Comparison of ENCODE assay signal across 1 cellular context in genomic region chr19:48752511-48753365, GRCh38.
TF ChIP-seq lines count a peak whose summit lies in the region.

Gene FUT1, minus strand, starts transcription at chr19:48752641. Its CDS starts 1,360 bp downstream, at chr19:48751281.

TF ChIP-seq in WTC11, 78 proteins besides CTCF, POLR2A, EP300 and RAD21 (continued from another document and continues in another):
- TF ChIP-seq, protein P1, sequence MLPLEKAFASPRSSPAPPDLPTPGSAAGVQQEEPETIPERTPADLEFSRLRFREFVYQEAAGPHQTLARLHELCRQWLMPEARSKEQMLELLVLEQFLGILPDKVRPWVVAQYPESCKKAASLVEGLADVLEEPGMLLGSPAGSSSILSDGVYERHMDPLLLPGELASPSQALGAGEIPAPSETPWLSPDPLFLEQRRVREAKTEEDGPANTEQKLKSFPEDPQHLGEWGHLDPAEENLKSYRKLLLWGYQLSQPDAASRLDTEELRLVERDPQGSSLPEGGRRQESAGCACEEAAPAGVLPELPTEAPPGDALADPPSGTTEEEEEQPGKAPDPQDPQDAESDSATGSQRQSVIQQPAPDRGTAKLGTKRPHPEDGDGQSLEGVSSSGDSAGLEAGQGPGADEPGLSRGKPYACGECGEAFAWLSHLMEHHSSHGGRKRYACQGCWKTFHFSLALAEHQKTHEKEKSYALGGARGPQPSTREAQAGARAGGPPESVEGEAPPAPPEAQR (CRISPR knock-in tag; IDR thresholded peaks at IDR 0.05): no peak
- no peak for TF ChIP-seq ZNF416 (CRISPR knock-in tag; IDR thresholded peaks at IDR 0.05)
- TF ChIP-seq, protein P2, sequence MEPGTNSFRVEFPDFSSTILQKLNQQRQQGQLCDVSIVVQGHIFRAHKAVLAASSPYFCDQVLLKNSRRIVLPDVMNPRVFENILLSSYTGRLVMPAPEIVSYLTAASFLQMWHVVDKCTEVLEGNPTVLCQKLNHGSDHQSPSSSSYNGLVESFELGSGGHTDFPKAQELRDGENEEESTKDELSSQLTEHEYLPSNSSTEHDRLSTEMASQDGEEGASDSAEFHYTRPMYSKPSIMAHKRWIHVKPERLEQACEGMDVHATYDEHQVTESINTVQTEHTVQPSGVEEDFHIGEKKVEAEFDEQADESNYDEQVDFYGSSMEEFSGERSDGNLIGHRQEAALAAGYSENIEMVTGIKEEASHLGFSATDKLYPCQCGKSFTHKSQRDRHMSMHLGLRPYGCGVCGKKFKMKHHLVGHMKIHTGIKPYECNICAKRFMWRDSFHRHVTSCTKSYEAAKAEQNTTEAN (CRISPR knock-in tag; IDR thresholded peaks at IDR 0.05): no peak; the same call in 1 of the 2 replicates
- TF ChIP-seq KAT7 (CRISPR knock-in tag; IDR thresholded peaks at IDR 0.05; ENCODE audit: borderline replicate concordance): no peak
- no peak for TF ChIP-seq EMX1 (CRISPR knock-in tag; IDR thresholded peaks at IDR 0.05)
- TF ChIP-seq NFYB (CRISPR knock-in tag; conservative IDR thresholded peaks at IDR 0.05; ENCODE audit: low read depth): no peak
- TF ChIP-seq SMAD4 (CRISPR knock-in tag; IDR thresholded peaks at IDR 0.05): no peak; the same call in 1 of the 2 replicates
- no peak for TF ChIP-seq ZNF425 (CRISPR knock-in tag; conservative IDR thresholded peaks at IDR 0.05)
- TF ChIP-seq HMGXB4 (CRISPR knock-in tag; IDR thresholded peaks at IDR 0.05): peak; percentile 80
- TF ChIP-seq USF2 (CRISPR knock-in tag; IDR thresholded peaks at IDR 0.05): peak; percentile 66
- no peak for TF ChIP-seq JAZF1 (CRISPR knock-in tag; IDR thresholded peaks at IDR 0.05)
- TF ChIP-seq, protein P3, sequence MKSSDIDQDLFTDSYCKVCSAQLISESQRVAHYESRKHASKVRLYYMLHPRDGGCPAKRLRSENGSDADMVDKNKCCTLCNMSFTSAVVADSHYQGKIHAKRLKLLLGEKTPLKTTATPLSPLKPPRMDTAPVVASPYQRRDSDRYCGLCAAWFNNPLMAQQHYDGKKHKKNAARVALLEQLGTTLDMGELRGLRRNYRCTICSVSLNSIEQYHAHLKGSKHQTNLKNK (CRISPR knock-in tag; IDR thresholded peaks at IDR 0.05): no peak; the same call in 1 of the 2 replicates
- no peak for TF ChIP-seq E2F1 (CRISPR knock-in tag; IDR thresholded peaks at IDR 0.05)
- TF ChIP-seq, protein P4, sequence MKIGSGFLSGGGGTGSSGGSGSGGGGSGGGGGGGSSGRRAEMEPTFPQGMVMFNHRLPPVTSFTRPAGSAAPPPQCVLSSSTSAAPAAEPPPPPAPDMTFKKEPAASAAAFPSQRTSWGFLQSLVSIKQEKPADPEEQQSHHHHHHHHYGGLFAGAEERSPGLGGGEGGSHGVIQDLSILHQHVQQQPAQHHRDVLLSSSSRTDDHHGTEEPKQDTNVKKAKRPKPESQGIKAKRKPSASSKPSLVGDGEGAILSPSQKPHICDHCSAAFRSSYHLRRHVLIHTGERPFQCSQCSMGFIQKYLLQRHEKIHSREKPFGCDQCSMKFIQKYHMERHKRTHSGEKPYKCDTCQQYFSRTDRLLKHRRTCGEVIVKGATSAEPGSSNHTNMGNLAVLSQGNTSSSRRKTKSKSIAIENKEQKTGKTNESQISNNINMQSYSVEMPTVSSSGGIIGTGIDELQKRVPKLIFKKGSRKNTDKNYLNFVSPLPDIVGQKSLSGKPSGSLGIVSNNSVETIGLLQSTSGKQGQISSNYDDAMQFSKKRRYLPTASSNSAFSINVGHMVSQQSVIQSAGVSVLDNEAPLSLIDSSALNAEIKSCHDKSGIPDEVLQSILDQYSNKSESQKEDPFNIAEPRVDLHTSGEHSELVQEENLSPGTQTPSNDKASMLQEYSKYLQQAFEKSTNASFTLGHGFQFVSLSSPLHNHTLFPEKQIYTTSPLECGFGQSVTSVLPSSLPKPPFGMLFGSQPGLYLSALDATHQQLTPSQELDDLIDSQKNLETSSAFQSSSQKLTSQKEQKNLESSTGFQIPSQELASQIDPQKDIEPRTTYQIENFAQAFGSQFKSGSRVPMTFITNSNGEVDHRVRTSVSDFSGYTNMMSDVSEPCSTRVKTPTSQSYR (CRISPR knock-in tag; IDR thresholded peaks at IDR 0.05): no peak
- peak; percentile 96 for TF ChIP-seq CBFB (CRISPR knock-in tag; IDR thresholded peaks at IDR 0.05; ENCODE audit: low read depth)
- no peak for TF ChIP-seq ATF6 (CRISPR knock-in tag; IDR thresholded peaks at IDR 0.05)
- TF ChIP-seq NR3C1 (CRISPR knock-in tag; conservative IDR thresholded peaks at IDR 0.05; ENCODE audit: low read depth): 0 out of 2 replicates have a peak, but pooled peaks have one; percentile 61
- TF ChIP-seq, protein P5, sequence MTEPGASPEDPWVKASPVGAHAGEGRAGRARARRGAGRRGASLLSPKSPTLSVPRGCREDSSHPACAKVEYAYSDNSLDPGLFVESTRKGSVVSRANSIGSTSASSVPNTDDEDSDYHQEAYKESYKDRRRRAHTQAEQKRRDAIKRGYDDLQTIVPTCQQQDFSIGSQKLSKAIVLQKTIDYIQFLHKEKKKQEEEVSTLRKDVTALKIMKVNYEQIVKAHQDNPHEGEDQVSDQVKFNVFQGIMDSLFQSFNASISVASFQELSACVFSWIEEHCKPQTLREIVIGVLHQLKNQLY (CRISPR knock-in tag; IDR thresholded peaks at IDR 0.05): 0 out of 2 replicates have a peak, but pooled peaks have one; percentile 64
- TF ChIP-seq TEAD4 (CRISPR knock-in tag; IDR thresholded peaks at IDR 0.05): no peak; the same call in 1 of the 2 replicates
- TF ChIP-seq PRDM15 (CRISPR knock-in tag; IDR thresholded peaks at IDR 0.05): peak; percentile 100
- TF ChIP-seq MYBL2 (CRISPR knock-in tag; IDR thresholded peaks at IDR 0.05): peak; percentile 56; the same call in 1 of the 2 replicates
- TF ChIP-seq, protein P6, sequence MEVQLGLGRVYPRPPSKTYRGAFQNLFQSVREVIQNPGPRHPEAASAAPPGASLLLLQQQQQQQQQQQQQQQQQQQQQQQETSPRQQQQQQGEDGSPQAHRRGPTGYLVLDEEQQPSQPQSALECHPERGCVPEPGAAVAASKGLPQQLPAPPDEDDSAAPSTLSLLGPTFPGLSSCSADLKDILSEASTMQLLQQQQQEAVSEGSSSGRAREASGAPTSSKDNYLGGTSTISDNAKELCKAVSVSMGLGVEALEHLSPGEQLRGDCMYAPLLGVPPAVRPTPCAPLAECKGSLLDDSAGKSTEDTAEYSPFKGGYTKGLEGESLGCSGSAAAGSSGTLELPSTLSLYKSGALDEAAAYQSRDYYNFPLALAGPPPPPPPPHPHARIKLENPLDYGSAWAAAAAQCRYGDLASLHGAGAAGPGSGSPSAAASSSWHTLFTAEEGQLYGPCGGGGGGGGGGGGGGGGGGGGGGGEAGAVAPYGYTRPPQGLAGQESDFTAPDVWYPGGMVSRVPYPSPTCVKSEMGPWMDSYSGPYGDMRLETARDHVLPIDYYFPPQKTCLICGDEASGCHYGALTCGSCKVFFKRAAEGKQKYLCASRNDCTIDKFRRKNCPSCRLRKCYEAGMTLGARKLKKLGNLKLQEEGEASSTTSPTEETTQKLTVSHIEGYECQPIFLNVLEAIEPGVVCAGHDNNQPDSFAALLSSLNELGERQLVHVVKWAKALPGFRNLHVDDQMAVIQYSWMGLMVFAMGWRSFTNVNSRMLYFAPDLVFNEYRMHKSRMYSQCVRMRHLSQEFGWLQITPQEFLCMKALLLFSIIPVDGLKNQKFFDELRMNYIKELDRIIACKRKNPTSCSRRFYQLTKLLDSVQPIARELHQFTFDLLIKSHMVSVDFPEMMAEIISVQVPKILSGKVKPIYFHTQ (CRISPR knock-in tag; IDR thresholded peaks at IDR 0.05): no peak
- TF ChIP-seq, protein P7, sequence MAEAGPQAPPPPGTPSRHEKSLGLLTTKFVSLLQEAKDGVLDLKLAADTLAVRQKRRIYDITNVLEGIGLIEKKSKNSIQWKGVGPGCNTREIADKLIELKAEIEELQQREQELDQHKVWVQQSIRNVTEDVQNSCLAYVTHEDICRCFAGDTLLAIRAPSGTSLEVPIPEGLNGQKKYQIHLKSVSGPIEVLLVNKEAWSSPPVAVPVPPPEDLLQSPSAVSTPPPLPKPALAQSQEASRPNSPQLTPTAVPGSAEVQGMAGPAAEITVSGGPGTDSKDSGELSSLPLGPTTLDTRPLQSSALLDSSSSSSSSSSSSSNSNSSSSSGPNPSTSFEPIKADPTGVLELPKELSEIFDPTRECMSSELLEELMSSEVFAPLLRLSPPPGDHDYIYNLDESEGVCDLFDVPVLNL (CRISPR knock-in tag; IDR thresholded peaks at IDR 0.05; ENCODE audit: borderline replicate concordance, low read depth): 0 out of 2 replicates have a peak, but pooled peaks have one; percentile 57
